In genomic region chr11:72722050-72722748, GRCh38 we compare ENCODE assay signal across 8 cellular contexts. TPM values are rescaled to one million over a fixed set of nuclear protein-coding genes. Genes with fewer than 3 reads are reported as not detected.
DNase-seq lines count a peak whose midpoint lies in the region; ATAC-seq and TF ChIP-seq lines count a peak whose summit lies in the region.

No MANE protein-coding gene starts in this region.

- H3K27me3 Mint-ChIP-seq in HFFc6 (ENCODE audit: insufficient read depth) (peaks cover 4% of the 10 kb centered on the region), type B pancreatic cell (no peaks in the 10 kb centered on the region)
- H3K27me3 Mint-ChIP-seq in activated naive CD8-positive, alpha-beta T cell treated with anti-CD3 and anti-CD28 coated beads for 36 hours = no peaks in the 10 kb centered on the region

- DNase-seq in GM10266 (ENCODE audit: extremely low spot score) (peak; percentile 94), HFFc6 (peak; percentile 86), NAMALWA (ENCODE audit: low spot score) (peak; percentile 92), SKM-1 treated with dmso at 0.1 percent for 144 hours (lab: John Stamatoyannopoulos, UW; ENCODE audit: unreplicated experiment) (peak; percentile 96), Right ventricle myocardium inferior (ENCODE audit: missing footprints) (peak; percentile 94), posterior vena cava (ENCODE audit: low spot score) (peak; percentile 96), type B pancreatic cell (ENCODE audit: extremely low spot score, unreplicated experiment) (peak; percentile 84)
- peak; percentile 82 for DNase-seq in activated naive CD8-positive, alpha-beta T cell treated with anti-CD3 and anti-CD28 coated beads for 36 hours

- intact Hi-C loops in Right ventricle myocardium inferior (cut with DNase I) (loop anchor here (5.0 to 10.0 kb wide), 2 partner anchors 455 to 523 kb away; no protein-coding TSS in a partner anchor), posterior vena cava (cut with DNase I) (loop anchor here in 1 of 2 donors (10.0 kb wide), 1 partner anchor 453 kb away; no protein-coding TSS in a partner anchor)

- H3K36me3 Mint-ChIP-seq in HFFc6 (ENCODE audit: low read depth) (no peaks in the 10 kb centered on the region), type B pancreatic cell (no peaks in the 10 kb centered on the region)
- peaks cover 2% of the 10 kb centered on the region for H3K36me3 Mint-ChIP-seq in activated naive CD8-positive, alpha-beta T cell treated with anti-CD3 and anti-CD28 coated beads for 36 hours

- TF ChIP-seq CTCF in GM10266 (IDR thresholded peaks at IDR 0.05; ENCODE audit: control insufficient read depth, insufficient read depth, low read depth, missing control alignments) (no peak), HFFc6 (IDR thresholded peaks at IDR 0.05) (no peak), type B pancreatic cell (conservative IDR thresholded peaks at IDR 0.05) (no peak)

- peak overlapping the region; percentile 90 for H3K4me3 Mint-ChIP-seq in HFFc6
- H3K4me3 Mint-ChIP-seq in activated naive CD8-positive, alpha-beta T cell treated with anti-CD3 and anti-CD28 coated beads for 36 hours = peak overlapping the region; percentile 94
- H3K4me3 Mint-ChIP-seq in type B pancreatic cell = peak overlapping the region; percentile 89

- H3K27ac Mint-ChIP-seq in HFFc6 = peak overlapping the region; percentile 88
- H3K27ac Mint-ChIP-seq in activated naive CD8-positive, alpha-beta T cell treated with anti-CD3 and anti-CD28 coated beads for 36 hours = peak overlapping the region; percentile 94
- peak overlapping the region; percentile 97 for H3K27ac Mint-ChIP-seq in type B pancreatic cell

- H3K4me1 Mint-ChIP-seq in HFFc6 (ENCODE audit: low read depth) (peaks cover 56% of the 10 kb centered on the region), type B pancreatic cell (ENCODE audit: unreplicated experiment) (peaks cover 51% of the 10 kb centered on the region)
- peaks cover 41% of the 10 kb centered on the region for H3K4me1 Mint-ChIP-seq in activated naive CD8-positive, alpha-beta T cell treated with anti-CD3 and anti-CD28 coated beads for 36 hours

- ATAC-seq in Right ventricle myocardium inferior = peak; percentile 81

- H3K9me3 Mint-ChIP-seq in HFFc6 (no peaks in the 10 kb centered on the region), type B pancreatic cell (no peaks in the 10 kb centered on the region)
- H3K9me3 Mint-ChIP-seq in activated naive CD8-positive, alpha-beta T cell treated with anti-CD3 and anti-CD28 coated beads for 36 hours = no peaks in the 10 kb centered on the region

RNA-seq across cellular contexts. Expression of gene ARAP1, which starts 30.0 kb away (rescaled TPM):
- 10 to 100 TPM; 42.5 to 49.0 (median 46.8) TPM for total RNA-seq in HFFc6 (2021; fragmentation: NEBNext Ultra II Directional; extraction: Animal tissue kit (Norgen Biotek cat#: 25700))
- total RNA-seq in activated naive CD8-positive, alpha-beta T cell treated with anti-CD3 and anti-CD28 coated beads for 36 hours = 10 to 100 TPM; 49.3 to 52.3 TPM
- total RNA-seq in Right ventricle myocardium inferior (55.2 TPM), posterior vena cava (10 to 100 TPM; 49.9 to 81.9 TPM), type B pancreatic cell (ENCODE audit: low replicate concordance) (80.5 and 149 TPM in 2 replicates)

RNA-seq across cellular contexts. Expression of gene PDE2A, which starts 48.0 kb away (rescaled TPM):
- under 1 TPM; 0.07 to 0.57 (median 0.40) TPM for total RNA-seq in HFFc6 (2021; fragmentation: NEBNext Ultra II Directional; extraction: Animal tissue kit (Norgen Biotek cat#: 25700))
- under 1 TPM; 0.37 to 0.42 TPM for total RNA-seq in activated naive CD8-positive, alpha-beta T cell treated with anti-CD3 and anti-CD28 coated beads for 36 hours
- total RNA-seq in Right ventricle myocardium inferior (41.2 TPM), posterior vena cava (10 to 100 TPM; 33.0 to 38.8 TPM), type B pancreatic cell (ENCODE audit: low replicate concordance) (2.8 and 3.8 TPM in 2 replicates)

Comparison
In these comparisons a context has a peak if more than half of its experiments do, and no peak if none do; other contexts are left out.
1. Peak in every context shown above with its lines: DNase-seq and ATAC-seq.